Comparison of ENCODE assay signal across 13 cellular contexts in the genomic region with DNA sequence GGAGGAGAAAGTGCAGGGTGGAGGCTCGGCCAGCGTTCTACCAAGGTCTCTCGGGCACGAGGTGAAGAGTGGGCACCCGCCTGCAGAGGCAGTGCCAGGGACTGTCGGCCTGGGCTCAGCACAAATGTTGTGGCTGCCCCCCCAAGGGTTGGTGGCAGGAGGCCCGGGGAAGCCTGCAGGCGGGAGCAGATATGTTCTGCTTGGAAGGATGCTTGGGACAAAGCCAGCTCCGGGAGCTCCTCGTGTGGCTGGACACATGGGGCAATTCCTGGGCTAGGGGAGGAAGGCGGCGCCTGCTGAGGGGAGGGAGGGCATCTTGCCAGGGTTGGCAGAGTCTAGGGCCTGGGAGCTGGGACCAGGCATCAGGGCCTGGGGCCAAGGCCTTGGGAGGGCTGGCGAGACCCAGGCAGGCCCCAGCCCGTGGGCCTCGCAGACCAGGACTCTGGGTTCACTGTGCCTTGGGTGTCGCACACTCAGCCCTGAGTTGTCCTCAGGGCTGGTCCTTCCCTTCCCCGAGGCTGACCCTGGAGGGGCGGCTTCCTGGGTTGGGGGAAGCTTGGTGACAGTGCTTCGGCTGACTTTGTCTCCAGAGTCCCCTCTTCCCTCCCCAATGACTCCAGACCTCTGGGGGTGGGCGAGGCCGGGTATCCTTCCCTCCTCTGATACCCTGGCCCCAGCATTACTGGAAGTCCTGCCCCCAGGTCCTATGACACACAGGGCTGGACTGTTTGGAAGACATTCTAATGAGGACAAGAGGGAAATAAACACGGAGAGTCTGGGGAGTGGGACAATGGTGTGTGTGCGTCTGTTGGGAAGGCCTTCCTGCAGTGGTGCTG. TPM values are rescaled to one million over a fixed set of nuclear protein-coding genes. Genes with fewer than 3 reads are reported as not detected.
DNase-seq lines count a peak whose midpoint lies in the region; ATAC-seq, FAIRE-seq and TF ChIP-seq lines count a peak whose summit lies in the region.
"Had no signal": no experiment of that assay in that cellular context is flagged by ENCODE, and none has a peak within 500 bp of the region (broad histone marks: within the 10 kb centered on the region; RNA-seq: fewer than 3 reads in every experiment).

No MANE protein-coding gene starts in this region.

- CTCF ChIA-PET in HEK293 (lab: Yijun Ruan, JAX), result interaction anchor here (0.6 to 1.5 kb wide), 2 partner anchors 15 to 22 kb away, joined by 3 to 4 read pairs; no protein-coding TSS in a partner anchor
- CTCF ChIA-PET in T-cell (lab: Charles Lee), result no interaction called here
- CTCF ChIA-PET in activated CD4-positive, alpha-beta T cell treated with anti-CD3 and anti-CD28 coated beads, Interleukin-2, amount 10 ng/mL, durations not matched to agents 7 days and 5 days (lab: Charles Lee), result interaction anchor here (0.6 kb wide), 1 partner anchor 28 kb away, joined by 3 read pairs; no protein-coding TSS in a partner anchor

- no peak overlapping the region for H3K27ac Mint-ChIP-seq in T-cell
- no peak overlapping the region for H3K27ac Mint-ChIP-seq in activated CD4-positive, alpha-beta T cell treated with anti-CD3 and anti-CD28 coated beads, Interleukin-2, amount 10 ng/mL, durations not matched to agents 7 days and 5 days

- POLR2A ChIA-PET in HEK293 (lab: Yijun Ruan, JAX), result no interaction called here
- POLR2A ChIA-PET in T-cell (lab: Charles Lee), result no interaction called here
- POLR2A ChIA-PET in activated CD4-positive, alpha-beta T cell treated with anti-CD3 and anti-CD28 coated beads, Interleukin-2, amount 10 ng/mL, durations not matched to agents 7 days and 5 days (lab: Charles Lee), result no interaction called here

- intact Hi-C loops in kidney (cut with DNase I), result no loop called here

- H3K4me1 Mint-ChIP-seq in T-cell, result no peaks in the 10 kb centered on the region
- no peaks in the 10 kb centered on the region for H3K4me1 Mint-ChIP-seq in activated CD4-positive, alpha-beta T cell treated with anti-CD3 and anti-CD28 coated beads, Interleukin-2, amount 10 ng/mL, durations not matched to agents 7 days and 5 days

- H3K9ac ChIP-seq in kidney (ENCODE audit: low read length in 2 of 2), result no peak overlapping the region
- H3K9ac ChIP-seq: KMS-11 had no signal

- DNase-seq in cerebellum (ENCODE audit: low spot score), result peak; percentile 94
- peak; percentile 80 for DNase-seq in kidney
- DNase-seq in T-cell, result no peak
- DNase-seq in activated CD4-positive, alpha-beta T cell treated with anti-CD3 and anti-CD28 coated beads, Interleukin-2, amount 10 ng/mL, durations not matched to agents 7 days and 5 days, result no peak
- DNase-seq in foreskin keratinocyte, result no peak
- DNase-seq: activated CD8-positive, alpha-beta memory T cell treated with anti-CD3 and anti-CD28 coated beads, Interleukin-2, amount 50 U/mL, for 4 hours had no signal

- H3K9me3 Mint-ChIP-seq in T-cell, result peaks cover 2 to 11% (median 6%) of the 10 kb centered on the region in 3 donors
- peaks cover 4% of the 10 kb centered on the region for H3K9me3 Mint-ChIP-seq in activated CD4-positive, alpha-beta T cell treated with anti-CD3 and anti-CD28 coated beads, Interleukin-2, amount 10 ng/mL, durations not matched to agents 7 days and 5 days

- no peak overlapping the region for H3K4me3 Mint-ChIP-seq in T-cell
- H3K4me3 Mint-ChIP-seq in activated CD4-positive, alpha-beta T cell treated with anti-CD3 and anti-CD28 coated beads, Interleukin-2, amount 10 ng/mL, durations not matched to agents 7 days and 5 days, result no peak overlapping the region

- FAIRE-seq in kidney (lab: Jason Lieb, UNC), result no peak
- FAIRE-seq: astrocyte, TTC549 had no signal

- H3K9me3 ChIP-seq in HEK293 (ENCODE audit: control insufficient read depth, insufficient read depth, low read depth, low read length) (no peaks in the 10 kb centered on the region), kidney (ENCODE audit: control insufficient read depth in 1 of 2, low read length in 2 of 2) (no peaks in the 10 kb centered on the region)

- TF ChIP-seq CTCF in HEK293 (tag by site-specific recombination; IDR thresholded peaks at IDR 0.05) (no peak), kidney (IDR thresholded peaks at IDR 0.05; ENCODE audit: borderline replicate concordance, extremely low read depth, insufficient read depth) (no peak), foreskin keratinocyte (conservative IDR thresholded peaks at IDR 0.05) (no peak)

- H3K27me3 ChIP-seq in foreskin keratinocyte, result no peaks in the 10 kb centered on the region

- H3K36me3 Mint-ChIP-seq in T-cell, result no peaks in the 10 kb centered on the region
- H3K36me3 Mint-ChIP-seq in activated CD4-positive, alpha-beta T cell treated with anti-CD3 and anti-CD28 coated beads, Interleukin-2, amount 10 ng/mL, durations not matched to agents 7 days and 5 days (ENCODE audit: low read depth), result no peaks in the 10 kb centered on the region

- no peaks in the 10 kb centered on the region for H3K4me1 ChIP-seq in HEK293 (ENCODE audit: control insufficient read depth, insufficient read depth, low read length)
- H3K4me1 ChIP-seq in kidney (ENCODE audit: control insufficient read depth in 1 of 2, insufficient read depth in 1 of 2, low read depth in 1 of 2, low read length in 2 of 2), result no peaks in the 10 kb centered on the region
- peaks cover 18% of the 10 kb centered on the region for H3K4me1 ChIP-seq in foreskin keratinocyte

- no peaks in the 10 kb centered on the region for H3K36me3 ChIP-seq in HEK293 (ENCODE audit: control insufficient read depth in 2 of 2, insufficient read depth in 1 of 2, low read length in 2 of 2)
- H3K36me3 ChIP-seq in kidney (ENCODE audit: control insufficient read depth in 1 of 2, insufficient read depth in 2 of 2, low read length in 2 of 2), result no peaks in the 10 kb centered on the region

- H3K4me3 ChIP-seq in HEK293 (ENCODE audit: low read depth, low read length) (no peak overlapping the region), kidney (ENCODE audit: low read length in 2 of 2) (no peak overlapping the region), skin epidermis (no peak overlapping the region)

- peaks cover 0 to 6% of the 10 kb centered on the region in 2 donors for H3K27me3 Mint-ChIP-seq in T-cell
- peaks cover 2% of the 10 kb centered on the region for H3K27me3 Mint-ChIP-seq in activated CD4-positive, alpha-beta T cell treated with anti-CD3 and anti-CD28 coated beads, Interleukin-2, amount 10 ng/mL, durations not matched to agents 7 days and 5 days

- ATAC-seq in T-cell (replicated peaks in 1 of 4), result no peak
- ATAC-seq in GM18502 (IDR thresholded peaks at IDR 0.05; ENCODE audit: poor library complexity, unreplicated experiment), result no peak
- ATAC-seq in foreskin keratinocyte, result no peak
- ATAC-seq: HCT116 had no signal

- H3K27ac ChIP-seq in HEK293 (ENCODE audit: extremely low read depth, low read depth, low read length) (no peak overlapping the region), kidney (ENCODE audit: low read depth in 2 of 2, low read length in 2 of 2) (no peak overlapping the region), skin epidermis (peak overlapping the region in 16 of 21 experiments; percentile 12 to 84 (median 56)), foreskin keratinocyte (no peak overlapping the region)
- H3K27ac ChIP-seq: KMS-11 had no signal

TF ChIP-seq in HEK293, 187 proteins besides CTCF, POLR2A, EP300 and RAD21:
- TF ChIP-seq, protein P1, sequence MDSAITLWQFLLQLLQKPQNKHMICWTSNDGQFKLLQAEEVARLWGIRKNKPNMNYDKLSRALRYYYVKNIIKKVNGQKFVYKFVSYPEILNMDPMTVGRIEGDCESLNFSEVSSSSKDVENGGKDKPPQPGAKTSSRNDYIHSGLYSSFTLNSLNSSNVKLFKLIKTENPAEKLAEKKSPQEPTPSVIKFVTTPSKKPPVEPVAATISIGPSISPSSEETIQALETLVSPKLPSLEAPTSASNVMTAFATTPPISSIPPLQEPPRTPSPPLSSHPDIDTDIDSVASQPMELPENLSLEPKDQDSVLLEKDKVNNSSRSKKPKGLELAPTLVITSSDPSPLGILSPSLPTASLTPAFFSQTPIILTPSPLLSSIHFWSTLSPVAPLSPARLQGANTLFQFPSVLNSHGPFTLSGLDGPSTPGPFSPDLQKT (IDR thresholded peaks at IDR 0.05; ENCODE audit: borderline replicate concordance, low read depth, low read length), result no peak
- peak; percentile 60 for TF ChIP-seq ZIC2 (tag by site-specific recombination; IDR thresholded peaks at IDR 0.05)
- TF ChIP-seq ZNF214 (tag by site-specific recombination; IDR thresholded peaks at IDR 0.05; ENCODE audit: borderline replicate concordance), result no peak
- TF ChIP-seq TRIM28 (IDR thresholded peaks at IDR 0.05; ENCODE audit: borderline replicate concordance, low read length), result no peak

RNA-seq across cellular contexts. Expression of a gene that starts 30.2 kb away (rescaled TPM):
- total RNA-seq in cerebellum, result 11.3 TPM
- total RNA-seq in kidney, result 43.4 TPM
- polyA plus RNA-seq in kidney (ENCODE audit: insufficient read depth, low read depth, low replicate concordance), result 3.2 TPM
- total RNA-seq in T-cell, result 1 to 10 TPM; 1.5 to 5.8 (median 2.8) TPM
- not detected for total RNA-seq in activated CD4-positive, alpha-beta T cell treated with anti-CD3 and anti-CD28 coated beads, Interleukin-2, amount 10 ng/mL, durations not matched to agents 7 days and 5 days
- 4.0 and 5.5 TPM in 2 replicates for total RNA-seq in foreskin keratinocyte
- polyA plus RNA-seq in foreskin keratinocyte, result 2.8 and 4.1 TPM in 2 replicates

RNA-seq across cellular contexts. Expression of a gene that starts 38.6 kb away (rescaled TPM):
- total RNA-seq in cerebellum, result 7.6 TPM
- 28.3 TPM for total RNA-seq in kidney
- polyA plus RNA-seq in kidney (ENCODE audit: insufficient read depth, low read depth, low replicate concordance), result 43.7 TPM
- total RNA-seq in T-cell, result 10 to 100 TPM in 1 of 5 donors, 1 to 10 TPM in 4; 5.9 to 10.4 (median 7.9) TPM
- 1 to 10 TPM; 1.6 to 2.3 TPM for total RNA-seq in activated CD4-positive, alpha-beta T cell treated with anti-CD3 and anti-CD28 coated beads, Interleukin-2, amount 10 ng/mL, durations not matched to agents 7 days and 5 days
- 13.3 and 13.5 TPM in 2 replicates for total RNA-seq in foreskin keratinocyte
- polyA plus RNA-seq in foreskin keratinocyte, result 13.8 and 14.9 TPM in 2 replicates

Comparison
In these comparisons a context has a peak if more than half of its experiments do, and no peak if none do; other contexts are left out.
1. H3K27ac ChIP-seq: peak in skin epidermis (16 of 21); none in HEK293 (single experiment), kidney (0 of 2) and foreskin keratinocyte (single experiment).
2. DNase-seq: peak in cerebellum (single experiment) and kidney (single experiment); none in T-cell (0 of 34), activated CD4-positive, alpha-beta T cell treated with anti-CD3 and anti-CD28 coated beads, Interleukin-2, amount 10 ng/mL, durations not matched to agents 7 days and 5 days (single experiment) and foreskin keratinocyte (0 of 2).
3. CTCF ChIA-PET loops: an anchor here in HEK293 (0.6 to 1.5 kb wide) and activated CD4-positive, alpha-beta T cell treated with anti-CD3 and anti-CD28 coated beads, Interleukin-2, amount 10 ng/mL, durations not matched to agents 7 days and 5 days (0.6 kb wide); none called in T-cell.